In genomic region chr5:9498541-9499497, GRCh38 we compare ENCODE assay signal across 1 cellular context.
TF ChIP-seq lines count a peak whose summit lies in the region.

No MANE protein-coding gene starts in this region.

TF ChIP-seq in GM23338, 12 proteins besides CTCF, POLR2A, EP300 and RAD21 (continued from another document):
- TF ChIP-seq ZNF462 (CRISPR knock-in tag; IDR thresholded peaks at IDR 0.05) (no peak), CREB1 (CRISPR knock-in tag; IDR thresholded peaks at IDR 0.05; ENCODE audit: low read depth) (no peak), JUNB (IDR thresholded peaks at IDR 0.05; ENCODE audit: unreplicated experiment) (no peak), REST (IDR thresholded peaks at IDR 0.05; ENCODE audit: unreplicated experiment) (no peak), EZH2 (IDR thresholded peaks at IDR 0.05; ENCODE audit: low read depth, unreplicated experiment) (no peak)
